In the genomic region with DNA sequence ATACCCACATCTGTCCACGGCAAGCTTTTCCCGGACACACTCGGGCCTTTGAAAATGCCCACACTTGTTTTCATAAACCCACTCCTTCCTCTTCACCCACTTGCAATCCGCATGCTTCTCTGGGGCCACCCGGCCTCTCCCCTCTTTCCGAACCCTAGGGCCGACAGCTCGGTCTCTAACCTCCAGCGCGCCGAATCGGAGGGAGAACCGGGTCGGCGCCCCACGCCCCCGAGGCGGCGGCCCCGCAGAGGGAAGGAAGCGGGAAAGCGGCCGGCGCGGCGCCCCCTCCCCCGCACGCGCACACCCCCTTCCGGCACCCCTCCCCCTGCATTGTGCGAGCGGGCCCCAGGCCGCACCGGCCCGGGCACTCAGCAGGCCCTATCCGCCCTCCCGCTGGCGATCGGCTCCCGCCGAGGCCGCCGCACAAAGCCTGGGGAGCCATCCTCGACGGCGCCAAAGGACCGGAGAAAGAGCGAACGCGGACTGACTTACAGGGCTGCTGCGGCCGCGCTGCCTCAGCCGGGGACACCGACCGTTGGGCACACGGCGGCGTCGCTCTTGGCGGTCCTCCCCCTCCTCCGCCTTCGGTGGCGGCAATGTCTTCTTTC, we compare ENCODE assay signal across 1 cellular context.
TF ChIP-seq lines count a peak whose summit lies in the region.

No MANE protein-coding gene starts in this region.

TF ChIP-seq in HepG2, 621 proteins besides CTCF, POLR2A, EP300 and RAD21 (continued from another document and continues in another):
- TF ChIP-seq, protein P1, sequence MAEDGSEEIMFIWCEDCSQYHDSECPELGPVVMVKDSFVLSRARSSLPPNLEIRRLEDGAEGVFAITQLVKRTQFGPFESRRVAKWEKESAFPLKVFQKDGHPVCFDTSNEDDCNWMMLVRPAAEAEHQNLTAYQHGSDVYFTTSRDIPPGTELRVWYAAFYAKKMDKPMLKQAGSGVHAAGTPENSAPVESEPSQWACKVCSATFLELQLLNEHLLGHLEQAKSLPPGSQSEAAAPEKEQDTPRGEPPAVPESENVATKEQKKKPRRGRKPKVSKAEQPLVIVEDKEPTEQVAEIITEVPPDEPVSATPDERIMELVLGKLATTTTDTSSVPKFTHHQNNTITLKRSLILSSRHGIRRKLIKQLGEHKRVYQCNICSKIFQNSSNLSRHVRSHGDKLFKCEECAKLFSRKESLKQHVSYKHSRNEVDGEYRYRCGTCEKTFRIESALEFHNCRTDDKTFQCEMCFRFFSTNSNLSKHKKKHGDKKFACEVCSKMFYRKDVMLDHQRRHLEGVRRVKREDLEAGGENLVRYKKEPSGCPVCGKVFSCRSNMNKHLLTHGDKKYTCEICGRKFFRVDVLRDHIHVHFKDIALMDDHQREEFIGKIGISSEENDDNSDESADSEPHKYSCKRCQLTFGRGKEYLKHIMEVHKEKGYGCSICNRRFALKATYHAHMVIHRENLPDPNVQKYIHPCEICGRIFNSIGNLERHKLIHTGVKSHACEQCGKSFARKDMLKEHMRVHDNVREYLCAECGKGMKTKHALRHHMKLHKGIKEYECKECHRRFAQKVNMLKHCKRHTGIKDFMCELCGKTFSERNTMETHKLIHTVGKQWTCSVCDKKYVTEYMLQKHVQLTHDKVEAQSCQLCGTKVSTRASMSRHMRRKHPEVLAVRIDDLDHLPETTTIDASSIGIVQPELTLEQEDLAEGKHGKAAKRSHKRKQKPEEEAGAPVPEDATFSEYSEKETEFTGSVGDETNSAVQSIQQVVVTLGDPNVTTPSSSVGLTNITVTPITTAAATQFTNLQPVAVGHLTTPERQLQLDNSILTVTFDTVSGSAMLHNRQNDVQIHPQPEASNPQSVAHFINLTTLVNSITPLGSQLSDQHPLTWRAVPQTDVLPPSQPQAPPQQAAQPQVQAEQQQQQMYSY (CRISPR knock-in tag; IDR thresholded peaks at IDR 0.05) = peak; percentile 63; the same call in 1 of the 2 replicates
- TF ChIP-seq, protein P2, sequence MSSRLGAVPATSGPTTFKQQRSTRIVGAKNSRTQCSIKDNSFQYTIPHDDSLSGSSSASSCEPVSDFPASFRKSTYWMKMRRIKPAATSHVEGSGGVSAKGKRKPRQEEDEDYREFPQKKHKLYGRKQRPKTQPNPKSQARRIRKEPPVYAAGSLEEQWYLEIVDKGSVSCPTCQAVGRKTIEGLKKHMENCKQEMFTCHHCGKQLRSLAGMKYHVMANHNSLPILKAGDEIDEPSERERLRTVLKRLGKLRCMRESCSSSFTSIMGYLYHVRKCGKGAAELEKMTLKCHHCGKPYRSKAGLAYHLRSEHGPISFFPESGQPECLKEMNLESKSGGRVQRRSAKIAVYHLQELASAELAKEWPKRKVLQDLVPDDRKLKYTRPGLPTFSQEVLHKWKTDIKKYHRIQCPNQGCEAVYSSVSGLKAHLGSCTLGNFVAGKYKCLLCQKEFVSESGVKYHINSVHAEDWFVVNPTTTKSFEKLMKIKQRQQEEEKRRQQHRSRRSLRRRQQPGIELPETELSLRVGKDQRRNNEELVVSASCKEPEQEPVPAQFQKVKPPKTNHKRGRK (CRISPR knock-in tag; IDR thresholded peaks at IDR 0.05) = no peak
- TF ChIP-seq HOXA7 (CRISPR knock-in tag; IDR thresholded peaks at IDR 0.05) (peak; percentile 25; the same call in 1 of the 2 replicates), ARNTL (CRISPR knock-in tag; IDR thresholded peaks at IDR 0.05) (no peak), SRSF1 (optimal IDR thresholded peaks at IDR 0.05; ENCODE audit: low read depth, low read length) (no peak), MZF1 (CRISPR knock-in tag; IDR thresholded peaks at IDR 0.05; ENCODE audit: borderline replicate concordance) (no peak), ZNF274 (CRISPR knock-in tag; IDR thresholded peaks at IDR 0.05) (0 out of 2 replicates have a peak, but pooled peaks have one; percentile 45), ZNF660 (CRISPR knock-in tag; IDR thresholded peaks at IDR 0.05; ENCODE audit: borderline replicate concordance, low read depth) (no peak), ERF (CRISPR knock-in tag; IDR thresholded peaks at IDR 0.05) (peak; percentile 27; the same call in 1 of the 2 replicates), DR1 (CRISPR knock-in tag; IDR thresholded peaks at IDR 0.05) (no peak), NAIF1 (CRISPR knock-in tag; IDR thresholded peaks at IDR 0.05; ENCODE audit: borderline replicate concordance) (peak; percentile 18; the same call in 1 of the 2 replicates), HES4 (CRISPR knock-in tag; IDR thresholded peaks at IDR 0.05; ENCODE audit: borderline replicate concordance) (no peak), RXRB (CRISPR knock-in tag; IDR thresholded peaks at IDR 0.05; ENCODE audit: borderline replicate concordance) (0 out of 2 replicates have a peak, but pooled peaks have one; percentile 24), KLF15 (CRISPR knock-in tag; IDR thresholded peaks at IDR 0.05; ENCODE audit: borderline replicate concordance) (peak; percentile 40; the same call in 1 of the 2 replicates), TAF15 (IDR thresholded peaks at IDR 0.05; ENCODE audit: low read depth, low read length, poor library complexity, severe bottlenecking) (no peak), MED13 (CRISPR knock-in tag; IDR thresholded peaks at IDR 0.05) (peak; percentile 55; the same call in 1 of the 2 replicates), NR3C1 (CRISPR knock-in tag; IDR thresholded peaks at IDR 0.05) (0 out of 2 replicates have a peak, but pooled peaks have one; percentile 76), KMT2A (CRISPR knock-in tag; IDR thresholded peaks at IDR 0.05) (peak; percentile 79), PAWR (CRISPR knock-in tag; IDR thresholded peaks at IDR 0.05; ENCODE audit: borderline replicate concordance) (peak; percentile 41; the same call in 1 of the 2 replicates), ZNF547 (CRISPR knock-in tag; IDR thresholded peaks at IDR 0.05) (no peak; the same call in 1 of the 2 replicates), NBN (conservative IDR thresholded peaks at IDR 0.05) (no peak), SMARCC2 (IDR thresholded peaks at IDR 0.05) (no peak), TSC22D2 (CRISPR knock-in tag; IDR thresholded peaks at IDR 0.05; ENCODE audit: borderline replicate concordance) (no peak), YEATS4 (CRISPR knock-in tag; IDR thresholded peaks at IDR 0.05; ENCODE audit: borderline replicate concordance) (peak; percentile 90; the same call in 1 of the 2 replicates), ZNF121 (CRISPR knock-in tag; IDR thresholded peaks at IDR 0.05) (no peak; the same call in 1 of the 2 replicates), FOXA3 (CRISPR knock-in tag; IDR thresholded peaks at IDR 0.05) (no peak), BORCS8-MEF2B (CRISPR knock-in tag; IDR thresholded peaks at IDR 0.05) (no peak; the same call in 1 of the 2 replicates), ZFP41 (CRISPR knock-in tag; IDR thresholded peaks at IDR 0.05; ENCODE audit: borderline replicate concordance) (no peak), GTF2F1 (IDR thresholded peaks at IDR 0.05; ENCODE audit: low read length) (no peak), ZNF878 (CRISPR knock-in tag; IDR thresholded peaks at IDR 0.05) (no peak), PAF1 (CRISPR knock-in tag; IDR thresholded peaks at IDR 0.05) (no peak), CREB1 (IDR thresholded peaks at IDR 0.05) (no peak), CREB1 (CRISPR knock-in tag; IDR thresholded peaks at IDR 0.05) (no peak), ZNF598 (CRISPR knock-in tag; IDR thresholded peaks at IDR 0.05; ENCODE audit: borderline replicate concordance) (no peak), CCDC6 (CRISPR knock-in tag; IDR thresholded peaks at IDR 0.05) (no peak), ZNF383 (CRISPR knock-in tag; IDR thresholded peaks at IDR 0.05; ENCODE audit: borderline replicate concordance) (no peak)
- TF ChIP-seq, protein P3, sequence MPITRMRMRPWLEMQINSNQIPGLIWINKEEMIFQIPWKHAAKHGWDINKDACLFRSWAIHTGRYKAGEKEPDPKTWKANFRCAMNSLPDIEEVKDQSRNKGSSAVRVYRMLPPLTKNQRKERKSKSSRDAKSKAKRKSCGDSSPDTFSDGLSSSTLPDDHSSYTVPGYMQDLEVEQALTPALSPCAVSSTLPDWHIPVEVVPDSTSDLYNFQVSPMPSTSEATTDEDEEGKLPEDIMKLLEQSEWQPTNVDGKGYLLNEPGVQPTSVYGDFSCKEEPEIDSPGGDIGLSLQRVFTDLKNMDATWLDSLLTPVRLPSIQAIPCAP (CRISPR knock-in tag; IDR thresholded peaks at IDR 0.05; ENCODE audit: low read depth) = 0 out of 2 replicates have a peak, but pooled peaks have one; percentile 37
- TF ChIP-seq, protein P4, sequence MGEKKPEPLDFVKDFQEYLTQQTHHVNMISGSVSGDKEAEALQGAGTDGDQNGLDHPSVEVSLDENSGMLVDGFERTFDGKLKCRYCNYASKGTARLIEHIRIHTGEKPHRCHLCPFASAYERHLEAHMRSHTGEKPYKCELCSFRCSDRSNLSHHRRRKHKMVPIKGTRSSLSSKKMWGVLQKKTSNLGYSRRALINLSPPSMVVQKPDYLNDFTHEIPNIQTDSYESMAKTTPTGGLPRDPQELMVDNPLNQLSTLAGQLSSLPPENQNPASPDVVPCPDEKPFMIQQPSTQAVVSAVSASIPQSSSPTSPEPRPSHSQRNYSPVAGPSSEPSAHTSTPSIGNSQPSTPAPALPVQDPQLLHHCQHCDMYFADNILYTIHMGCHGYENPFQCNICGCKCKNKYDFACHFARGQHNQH (CRISPR knock-in tag; IDR thresholded peaks at IDR 0.05) = no peak
- TF ChIP-seq, protein P5, sequence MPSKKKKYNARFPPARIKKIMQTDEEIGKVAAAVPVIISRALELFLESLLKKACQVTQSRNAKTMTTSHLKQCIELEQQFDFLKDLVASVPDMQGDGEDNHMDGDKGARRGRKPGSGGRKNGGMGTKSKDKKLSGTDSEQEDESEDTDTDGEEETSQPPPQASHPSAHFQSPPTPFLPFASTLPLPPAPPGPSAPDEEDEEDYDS (CRISPR knock-in tag; IDR thresholded peaks at IDR 0.05) = no peak
- TF ChIP-seq, protein P6, sequence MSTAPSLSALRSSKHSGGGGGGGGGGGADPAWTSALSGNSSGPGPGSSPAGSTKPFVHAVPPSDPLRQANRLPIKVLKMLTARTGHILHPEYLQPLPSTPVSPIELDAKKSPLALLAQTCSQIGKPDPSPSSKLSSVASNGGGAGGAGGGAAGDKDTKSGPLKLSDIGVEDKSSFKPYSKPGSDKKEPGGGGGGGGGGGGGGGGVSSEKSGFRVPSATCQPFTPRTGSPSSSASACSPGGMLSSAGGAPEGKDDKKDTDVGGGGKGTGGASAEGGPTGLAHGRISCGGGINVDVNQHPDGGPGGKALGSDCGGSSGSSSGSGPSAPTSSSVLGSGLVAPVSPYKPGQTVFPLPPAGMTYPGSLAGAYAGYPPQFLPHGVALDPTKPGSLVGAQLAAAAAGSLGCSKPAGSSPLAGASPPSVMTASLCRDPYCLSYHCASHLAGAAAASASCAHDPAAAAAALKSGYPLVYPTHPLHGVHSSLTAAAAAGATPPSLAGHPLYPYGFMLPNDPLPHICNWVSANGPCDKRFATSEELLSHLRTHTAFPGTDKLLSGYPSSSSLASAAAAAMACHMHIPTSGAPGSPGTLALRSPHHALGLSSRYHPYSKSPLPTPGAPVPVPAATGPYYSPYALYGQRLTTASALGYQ (CRISPR knock-in tag; IDR thresholded peaks at IDR 0.05) = no peak
- TF ChIP-seq, protein P7, sequence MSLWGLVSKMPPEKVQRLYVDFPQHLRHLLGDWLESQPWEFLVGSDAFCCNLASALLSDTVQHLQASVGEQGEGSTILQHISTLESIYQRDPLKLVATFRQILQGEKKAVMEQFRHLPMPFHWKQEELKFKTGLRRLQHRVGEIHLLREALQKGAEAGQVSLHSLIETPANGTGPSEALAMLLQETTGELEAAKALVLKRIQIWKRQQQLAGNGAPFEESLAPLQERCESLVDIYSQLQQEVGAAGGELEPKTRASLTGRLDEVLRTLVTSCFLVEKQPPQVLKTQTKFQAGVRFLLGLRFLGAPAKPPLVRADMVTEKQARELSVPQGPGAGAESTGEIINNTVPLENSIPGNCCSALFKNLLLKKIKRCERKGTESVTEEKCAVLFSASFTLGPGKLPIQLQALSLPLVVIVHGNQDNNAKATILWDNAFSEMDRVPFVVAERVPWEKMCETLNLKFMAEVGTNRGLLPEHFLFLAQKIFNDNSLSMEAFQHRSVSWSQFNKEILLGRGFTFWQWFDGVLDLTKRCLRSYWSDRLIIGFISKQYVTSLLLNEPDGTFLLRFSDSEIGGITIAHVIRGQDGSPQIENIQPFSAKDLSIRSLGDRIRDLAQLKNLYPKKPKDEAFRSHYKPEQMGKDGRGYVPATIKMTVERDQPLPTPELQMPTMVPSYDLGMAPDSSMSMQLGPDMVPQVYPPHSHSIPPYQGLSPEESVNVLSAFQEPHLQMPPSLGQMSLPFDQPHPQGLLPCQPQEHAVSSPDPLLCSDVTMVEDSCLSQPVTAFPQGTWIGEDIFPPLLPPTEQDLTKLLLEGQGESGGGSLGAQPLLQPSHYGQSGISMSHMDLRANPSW (CRISPR knock-in tag; IDR thresholded peaks at IDR 0.05; ENCODE audit: borderline replicate concordance) = no peak
- TF ChIP-seq, protein P8, sequence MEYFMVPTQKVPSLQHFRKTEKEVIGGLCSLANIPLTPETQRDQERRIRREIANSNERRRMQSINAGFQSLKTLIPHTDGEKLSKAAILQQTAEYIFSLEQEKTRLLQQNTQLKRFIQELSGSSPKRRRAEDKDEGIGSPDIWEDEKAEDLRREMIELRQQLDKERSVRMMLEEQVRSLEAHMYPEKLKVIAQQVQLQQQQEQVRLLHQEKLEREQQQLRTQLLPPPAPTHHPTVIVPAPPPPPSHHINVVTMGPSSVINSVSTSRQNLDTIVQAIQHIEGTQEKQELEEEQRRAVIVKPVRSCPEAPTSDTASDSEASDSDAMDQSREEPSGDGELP (IDR thresholded peaks at IDR 0.05; ENCODE audit: borderline replicate concordance, low read depth) = no peak
- TF ChIP-seq, protein P9, sequence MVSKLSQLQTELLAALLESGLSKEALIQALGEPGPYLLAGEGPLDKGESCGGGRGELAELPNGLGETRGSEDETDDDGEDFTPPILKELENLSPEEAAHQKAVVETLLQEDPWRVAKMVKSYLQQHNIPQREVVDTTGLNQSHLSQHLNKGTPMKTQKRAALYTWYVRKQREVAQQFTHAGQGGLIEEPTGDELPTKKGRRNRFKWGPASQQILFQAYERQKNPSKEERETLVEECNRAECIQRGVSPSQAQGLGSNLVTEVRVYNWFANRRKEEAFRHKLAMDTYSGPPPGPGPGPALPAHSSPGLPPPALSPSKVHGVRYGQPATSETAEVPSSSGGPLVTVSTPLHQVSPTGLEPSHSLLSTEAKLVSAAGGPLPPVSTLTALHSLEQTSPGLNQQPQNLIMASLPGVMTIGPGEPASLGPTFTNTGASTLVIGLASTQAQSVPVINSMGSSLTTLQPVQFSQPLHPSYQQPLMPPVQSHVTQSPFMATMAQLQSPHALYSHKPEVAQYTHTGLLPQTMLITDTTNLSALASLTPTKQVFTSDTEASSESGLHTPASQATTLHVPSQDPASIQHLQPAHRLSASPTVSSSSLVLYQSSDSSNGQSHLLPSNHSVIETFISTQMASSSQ (IDR thresholded peaks at IDR 0.05; ENCODE audit: low read depth) = no peak
- TF ChIP-seq, protein P9 (CRISPR knock-in tag; IDR thresholded peaks at IDR 0.05; ENCODE audit: borderline replicate concordance) = no peak
